ENCODE assay signal across 27 cellular contexts in the genomic region with DNA sequence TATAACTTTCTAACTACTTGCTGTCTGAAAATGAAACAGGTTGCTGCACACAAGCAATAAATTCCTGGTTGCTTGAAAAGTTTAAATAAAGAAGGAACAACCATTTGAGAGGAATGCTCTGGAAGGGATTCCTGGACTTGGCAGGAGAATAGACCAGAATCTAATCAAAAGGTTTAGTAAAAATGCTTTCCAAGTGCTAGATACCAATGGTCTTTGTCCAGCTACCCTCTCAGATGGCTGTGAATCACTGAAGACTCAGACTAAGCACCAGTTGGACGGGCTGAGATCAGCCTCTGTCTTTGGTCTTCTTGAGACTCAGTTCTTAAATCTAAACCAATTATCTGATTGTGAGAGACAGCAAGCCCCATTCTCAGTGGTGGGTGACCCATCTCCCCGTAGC. TPM values are rescaled to one million over a fixed set of nuclear protein-coding genes. Genes with fewer than 3 reads are reported as not detected.
DNase-seq lines count a peak whose midpoint lies in the region; ATAC-seq and TF ChIP-seq lines count a peak whose summit lies in the region.
"Had no signal": no experiment of that assay in that cellular context is flagged by ENCODE, and none has a peak within 500 bp of the region (broad histone marks: within the 10 kb centered on the region; RNA-seq: fewer than 3 reads in every experiment).

No MANE protein-coding gene starts in this region.

- no peak overlapping the region for H3K4ac ChIP-seq in H9 (ENCODE audit: low read depth, low read length)

- H3K27ac ChIP-seq in H9 (ENCODE audit: insufficient read length, low read depth, low read length) (no peak overlapping the region), rectal smooth muscle tissue (ENCODE audit: low read depth, low read length) (peak overlapping the region; percentile 66)
- H3K27ac ChIP-seq: colonic mucosa, esophagus squamous epithelium, left lung, skin epidermis had no signal

- no peaks in the 10 kb centered on the region; the same call in 1 of the 2 replicates for H3K4me1 ChIP-seq in H9 (ENCODE audit: insufficient read depth, low read length)
- H3K4me1 ChIP-seq in rectal smooth muscle tissue (ENCODE audit: control insufficient read depth, insufficient read depth, low read length), result peaks cover 16% of the 10 kb centered on the region
- H3K4me1 ChIP-seq: colonic mucosa, esophagus squamous epithelium had no signal

- no peak overlapping the region for H3K4me3 Mint-ChIP-seq in H9
- H3K4me3 Mint-ChIP-seq: activated naive CD8-positive, alpha-beta T cell treated with anti-CD3 and anti-CD28 coated beads, Interleukin-2, amount 10 ng/mL, durations not matched to agents 7 days and 5 days; B cell; effector memory CD8-positive, alpha-beta T cell; natural killer cell treated with Interleukin-12 subunit alpha and Interleukin-12 subunit beta and Interleukin-15 and Interleukin-18, amount 100 ng/mL, for 72 hours; stimulated activated effector memory CD8-positive, alpha-beta T cell treated with anti-CD3 and anti-CD28 coated beads, Interleukin-12 subunit alpha, Interleukin-12 subunit beta, amount 100 ng/mL, for 72 hours had no signal

- H3T11ph ChIP-seq in H9 (ENCODE audit: low read length), result no peak overlapping the region

- no peaks in the 10 kb centered on the region for H3K27me3 Mint-ChIP-seq in H9 (ENCODE audit: low read depth)
- H3K27me3 Mint-ChIP-seq: activated naive CD8-positive, alpha-beta T cell treated with anti-CD3 and anti-CD28 coated beads, Interleukin-2, amount 10 ng/mL, durations not matched to agents 7 days and 5 days; B cell; effector memory CD8-positive, alpha-beta T cell; natural killer cell treated with Interleukin-12 subunit alpha and Interleukin-12 subunit beta and Interleukin-15 and Interleukin-18, amount 100 ng/mL, for 72 hours had no signal

- H4K91ac ChIP-seq in H9 (ENCODE audit: insufficient read length, low read depth, low read length), result no peak overlapping the region

- no peaks in the 10 kb centered on the region for H3K36me3 Mint-ChIP-seq in H9 (ENCODE audit: insufficient read depth in 1 of 3, low read depth in 3 of 3)
- H3K36me3 Mint-ChIP-seq: natural killer cell treated with Interleukin-12 subunit alpha and Interleukin-12 subunit beta and Interleukin-15 and Interleukin-18, amount 100 ng/mL, for 72 hours; stimulated activated effector memory CD8-positive, alpha-beta T cell treated with anti-CD3 and anti-CD28 coated beads, Interleukin-12 subunit alpha, Interleukin-12 subunit beta, amount 100 ng/mL, for 72 hours had no signal

- H3K14ac ChIP-seq in H9 (ENCODE audit: insufficient read depth, low read length), result no peak overlapping the region

- no peak overlapping the region for H2BK120ac ChIP-seq in H9 (ENCODE audit: low read depth, low read length, poor library complexity, severe bottlenecking)

- no peaks in the 10 kb centered on the region for H3K79me2 ChIP-seq in H9 (ENCODE audit: insufficient read depth, low read length)

- H2BK12ac ChIP-seq in H9 (ENCODE audit: insufficient read length, low read depth, low read length), result no peak overlapping the region

- H3K18ac ChIP-seq in H9 (ENCODE audit: insufficient read length, low read depth, low read length), result no peak overlapping the region

- no peak overlapping the region for H2BK15ac ChIP-seq in H9 (ENCODE audit: low read depth, low read length)

- H2AK5ac ChIP-seq in H9 (ENCODE audit: insufficient read length, low read length), result no peak overlapping the region

- no peaks in the 10 kb centered on the region for H3K9me3 Mint-ChIP-seq in H9
- H3K9me3 Mint-ChIP-seq: activated naive CD8-positive, alpha-beta T cell treated with anti-CD3 and anti-CD28 coated beads, Interleukin-2, amount 10 ng/mL, durations not matched to agents 7 days and 5 days; activated T-helper 2 cell treated with anti-CD3 and anti-CD28 coated beads, Interferon-gamma antibody, Interleukin-2, Interleukin-4, amounts not matched to agents 10 μg/mL and 5 μg/mL and 100 μg/mL, durations not matched to agents 14 hours and 24 hours and 36 hours; effector memory CD8-positive, alpha-beta T cell; natural killer cell treated with Interleukin-12 subunit alpha and Interleukin-12 subunit beta and Interleukin-15 and Interleukin-18, amount 100 ng/mL, for 72 hours; stimulated activated effector memory CD8-positive, alpha-beta T cell treated with anti-CD3 and anti-CD28 coated beads, Interleukin-12 subunit alpha, Interleukin-12 subunit beta, amount 100 ng/mL, for 72 hours had no signal

- intact Hi-C loops in lower leg skin (cut with DNase I; ENCODE audit: low total_unique reads), result no loop called here

- H4K8ac ChIP-seq in H9 (replicated peaks; ENCODE audit: insufficient read length, low read depth, low read length), result no peak overlapping the region

- no peak overlapping the region for H4K5ac ChIP-seq in H9 (ENCODE audit: insufficient read length, low read depth, low read length)

- H3K23me2 ChIP-seq in H9 (ENCODE audit: insufficient read length, low read depth, low read length, poor library complexity, severe bottlenecking), result no peaks in the 10 kb centered on the region

- peaks cover 5 to 7% of the 10 kb centered on the region in 2 experiments for H3K4me1 Mint-ChIP-seq in H9

- no peak overlapping the region for H3K4me2 ChIP-seq in H9 (ENCODE audit: insufficient read depth, insufficient read length, low read length)

- no peak overlapping the region for H3K23ac ChIP-seq in H9 (ENCODE audit: insufficient read length, low read depth, low read length)

- no peaks in the 10 kb centered on the region for H3K9me3 ChIP-seq in H9 (ENCODE audit: control insufficient read depth, low read depth, low read length)
- H3K9me3 ChIP-seq: colonic mucosa, esophagus squamous epithelium, left lung had no signal

- H3K36me3 ChIP-seq in rectal smooth muscle tissue (ENCODE audit: control insufficient read depth, insufficient read depth, low read length), result no peaks in the 10 kb centered on the region
- H3K36me3 ChIP-seq: colonic mucosa, esophagus squamous epithelium, left lung had no signal

- no peaks in the 10 kb centered on the region for H3K79me1 ChIP-seq in H9 (ENCODE audit: insufficient read depth, low read depth, low read length, poor library complexity, severe bottlenecking)

- H3K27ac Mint-ChIP-seq in H9, result no peak overlapping the region; a peak in 1 of 7 replicates
- H3K27ac Mint-ChIP-seq: activated naive CD8-positive, alpha-beta T cell treated with anti-CD3 and anti-CD28 coated beads, Interleukin-2, amount 10 ng/mL, durations not matched to agents 7 days and 5 days; activated T-helper 2 cell treated with anti-CD3 and anti-CD28 coated beads, Interferon-gamma antibody, Interleukin-2, Interleukin-4, amounts not matched to agents 10 μg/mL and 5 μg/mL and 100 μg/mL, durations not matched to agents 14 hours and 24 hours and 36 hours; B cell; effector memory CD8-positive, alpha-beta T cell; natural killer cell treated with Interleukin-12 subunit alpha and Interleukin-12 subunit beta and Interleukin-15 and Interleukin-18, amount 100 ng/mL, for 72 hours; stimulated activated effector memory CD8-positive, alpha-beta T cell treated with anti-CD3 and anti-CD28 coated beads, Interleukin-12 subunit alpha, Interleukin-12 subunit beta, amount 100 ng/mL, for 72 hours had no signal

- WGBS in H9 (ENCODE audit: extremely low coverage, insufficient read length, low lambda C conversion rate), result no CpG with 5 or more reads among the region's 2 CpGs
- WGBS in lower leg skin, 2 donors, result 98 to 100% methylated on average over 2 of the region's 2 CpGs

- no peak for ATAC-seq in GM21367 (IDR thresholded peaks at IDR 0.05; ENCODE audit: unreplicated experiment)
- ATAC-seq: effector memory CD8-positive, alpha-beta T cell; left lung; natural killer cell treated with Interleukin-12 subunit alpha and Interleukin-12 subunit beta and Interleukin-15 and Interleukin-18, amount 100 ng/mL, for 72 hours; stimulated activated effector memory CD8-positive, alpha-beta T cell treated with anti-CD3 and anti-CD28 coated beads, Interleukin-12 subunit alpha, Interleukin-12 subunit beta, amount 100 ng/mL, for 72 hours had no signal

- peak overlapping the region; percentile 6 for H2AFZ ChIP-seq in H9 (ENCODE audit: low read length)

- no peak overlapping the region for H3K4me3 ChIP-seq in AG10803 (ENCODE audit: low read length)
- H3K4me3 ChIP-seq in rectal smooth muscle tissue (ENCODE audit: low read length), result no peak overlapping the region
- H3K4me3 ChIP-seq in lower leg skin (ENCODE audit: low read depth, poor library complexity, severe bottlenecking), result no peak overlapping the region
- H3K4me3 ChIP-seq: colonic mucosa, esophagus squamous epithelium, left lung, skin epidermis had no signal

- no peak overlapping the region for H2BK5ac ChIP-seq in H9 (ENCODE audit: insufficient read length, low read length)

- no peaks in the 10 kb centered on the region for H4K20me1 ChIP-seq in H9 (ENCODE audit: control insufficient read depth, insufficient read depth, insufficient read length)

- no peak for TF ChIP-seq CTCF in AG10803 (conservative IDR thresholded peaks at IDR 0.05; ENCODE audit: low read length)
- TF ChIP-seq CTCF in H9 (conservative IDR thresholded peaks at IDR 0.05), result no peak
- TF ChIP-seq CTCF in lower leg skin (IDR thresholded peaks at IDR 0.05), result no peak

- TF ChIP-seq POLR2A in lower leg skin (IDR thresholded peaks at IDR 0.05), result no peak

- no peak overlapping the region for H2BK20ac ChIP-seq in H9 (ENCODE audit: low read depth, low read length, poor library complexity, severe bottlenecking)

- H3K9ac ChIP-seq in H9 (ENCODE audit: extremely low read depth, insufficient read length, low read length) (no peak overlapping the region), rectal smooth muscle tissue (ENCODE audit: low read length) (no peak overlapping the region)

- no peak overlapping the region for H3K56ac ChIP-seq in H9 (ENCODE audit: insufficient read length, low read depth, low read length)

- H3K27me3 ChIP-seq in H9 (ENCODE audit: insufficient read depth, low read length) (no peaks in the 10 kb centered on the region), rectal smooth muscle tissue (ENCODE audit: control insufficient read depth, insufficient read depth, low read length) (no peaks in the 10 kb centered on the region)
- H3K27me3 ChIP-seq: colonic mucosa, esophagus squamous epithelium, left lung had no signal

- peak; percentile 55 for DNase-seq in AG10803 (ENCODE audit: low read depth)
- no peak for DNase-seq in H9
- peak; percentile 9 for DNase-seq in fibroblast of gingiva (ENCODE audit: low read depth)
- DNase-seq in NCI-H774 (lab: John Stamatoyannopoulos, UW), result no peak
- no peak for DNase-seq in NK-92 (lab: John Stamatoyannopoulos, UW; ENCODE audit: unreplicated experiment)
- DNase-seq in lower leg skin (ENCODE audit: low spot score in 2 of 2), result no peak
- DNase-seq: activated CD4-positive, alpha-beta T cell treated with anti-CD3 and anti-CD28 coated beads, Interleukin-2, amount 50 U/mL, for 4 hours; activated CD8-positive, alpha-beta memory T cell treated with anti-CD3 and anti-CD28 coated beads, Interleukin-2, amount 50 U/mL, for 4 hours; activated naive CD8-positive, alpha-beta T cell treated with anti-CD3 and anti-CD28 coated beads, Interleukin-2, amount 10 ng/mL, durations not matched to agents 7 days and 5 days; colonic mucosa; DND-41; effector memory CD8-positive, alpha-beta T cell; esophagus squamous epithelium; GOT3; left lung; midbrain; NCI-H1417; NCI-H2081 treated with DMSO at 0.1 percent for 48 hours; NK-92 treated with Interleukin-12 subunit alpha and Interleukin-12 subunit beta, amount 100 ng/mL, for 24 hours; stimulated activated CD4-positive, alpha-beta T cell treated with anti-CD3 and anti-CD28 coated beads, Interleukin-1b, Interleukin-23, amount 100 ng/mL, for 48 hours had no signal

RNA-seq across cellular contexts. Expression of gene LPP, which starts 27.7 kb away (rescaled TPM):
- total RNA-seq in H9 (2021), result 56.3 and 64.6 TPM in 2 replicates
- 10 to 100 TPM; 45.9 to 81.1 (median 63.0) TPM for total RNA-seq in lower leg skin

Comparison
In these comparisons a context has a peak if more than half of its experiments do, and no peak if none do; other contexts are left out.
1. DNase-seq: peak in AG10803 (single experiment) and fibroblast of gingiva (single experiment); none in H9 (single experiment), NCI-H774 (single experiment), NK-92 (single experiment) and lower leg skin (0 of 2).